Comparison of ENCODE assay signal across 27 cellular contexts in the genomic region with DNA sequence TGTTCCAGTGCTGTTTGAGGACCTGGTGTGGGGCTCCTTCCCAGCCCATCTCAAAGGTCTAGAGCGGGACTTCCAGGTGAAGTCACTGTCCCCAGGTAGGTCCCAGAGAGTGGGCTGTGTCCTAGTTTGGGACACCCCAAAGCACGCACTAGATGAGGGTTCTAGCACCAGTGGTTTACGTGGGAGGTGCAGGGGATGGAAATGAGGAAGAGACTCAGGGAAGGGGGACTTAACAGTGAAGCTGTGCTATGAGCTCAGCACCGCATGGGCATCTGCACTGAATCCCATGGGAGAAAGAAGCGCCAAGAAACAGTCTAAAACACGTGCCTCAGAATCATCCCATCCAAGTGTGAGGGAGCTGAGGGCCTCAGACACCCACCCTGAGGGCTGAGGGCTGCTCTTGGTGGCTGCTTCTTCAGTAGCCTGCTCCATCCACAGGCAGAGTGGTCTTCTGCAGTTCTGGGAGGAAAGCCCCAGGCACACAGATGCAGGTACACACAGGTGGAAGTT.
DNase-seq lines count a peak whose midpoint lies in the region; ATAC-seq and TF ChIP-seq lines count a peak whose summit lies in the region.
"Had no signal": no experiment of that assay in that cellular context is flagged by ENCODE, and none has a peak within 500 bp of the region (broad histone marks: within the 10 kb centered on the region; RNA-seq: fewer than 3 reads in every experiment).

No MANE protein-coding gene starts in this region.

- peak overlapping the region; percentile 6; the same call in 1 of the 2 replicates for H3K27ac ChIP-seq in GM23248
- no peak overlapping the region for H3K27ac ChIP-seq in upper lobe of right lung
- H3K27ac ChIP-seq: C4-2B, ovary, skin epidermis, thoracic aorta, vagina had no signal

- WGBS in GM23248 (ENCODE audit: low coverage in 1 of 2, low lambda C conversion rate in 2 of 2, missing lambda C conversion rate in 2 of 2), 2 experiments: 58 to 59% methylated on average over 6 of the region's 6 CpGs

- no peak overlapping the region for H3K4me2 ChIP-seq in GM23248 (ENCODE audit: unreplicated experiment)

- H3K4me1 ChIP-seq in GM23248 (ENCODE audit: insufficient read depth) (no peaks in the 10 kb centered on the region), upper lobe of right lung (peaks cover 4% of the 10 kb centered on the region), mucosa of descending colon (ENCODE audit: low read depth) (no peaks in the 10 kb centered on the region)
- H3K4me1 ChIP-seq: vagina had no signal

- ATAC-seq in upper lobe of right lung (peak; percentile 37), mucosa of descending colon (no peak), HG02642 (IDR thresholded peaks at IDR 0.05; ENCODE audit: poor library complexity, unreplicated experiment) (no peak)
- ATAC-seq: activated CD8-positive, alpha-beta T cell treated with anti-CD3 and anti-CD28 coated beads for 36 hours; Right ventricle myocardium inferior had no signal

- H3F3A ChIP-seq in GM23248 (ENCODE audit: insufficient read depth): peaks cover 36% of the 10 kb centered on the region

- CTCF ChIA-PET in GM10248 (lab: Yijun Ruan, JAX): interaction anchor here (1.5 to 3.8 kb wide), 7 partner anchors 11 to 244 kb away, joined by 4 to 35 read pairs (median 5); no protein-coding TSS in a partner anchor

- intact Hi-C loops in upper lobe of right lung (cut with DNase I) (no loop called here), mucosa of descending colon (cut with DNase I, micrococcal nuclease) (loop anchor here in 1 of 2 donors (5.0 kb wide), 1 partner anchor 243 kb away; no protein-coding TSS in a partner anchor)

- H3K9me2 ChIP-seq in GM23248 (ENCODE audit: insufficient read depth): no peaks in the 10 kb centered on the region

- DNase-seq in GM23248: peak; percentile 41
- peak; percentile 15 for DNase-seq in NCI-H2171 treated with DMSO at 0.1 percent for 48 hours (lab: John Stamatoyannopoulos, UW)
- peak; percentile 61 for DNase-seq in fibroblast of mammary gland (ENCODE audit: low read depth)
- DNase-seq in upper lobe of right lung: peak; percentile 36
- no peak for DNase-seq in mucosa of descending colon
- no peak for DNase-seq in GM10248 (ENCODE audit: extremely low spot score)
- DNase-seq: activated CD8-positive, alpha-beta memory T cell treated with anti-CD3 and anti-CD28 coated beads, Interleukin-2, amount 50 U/mL, for 48 hours; activated CD8-positive, alpha-beta T cell treated with anti-CD3 and anti-CD28 coated beads for 36 hours; activated naive CD4-positive, alpha-beta T cell treated with anti-CD3 and anti-CD28 coated beads for 36 hours; Caco-2; dermis blood vessel endothelial cell; DMS79; hypothalamus; NCI-H1105 treated with DMSO at 0.1 percent for 48 hours; NCI-H187 treated with DMSO at 0.1 percent for 48 hours; NCI-H524 treated with DMSO at 0.1 percent for 48 hours; NK-92 treated with Interleukin-12 subunit alpha and Interleukin-12 subunit beta, amount 100 ng/mL, for 24 hours; ovary; PC-3; stimulated activated naive CD4-positive, alpha-beta T cell; T-helper 2 cell had no signal

- POLR2A ChIA-PET in GM10248 (lab: Yijun Ruan, JAX): no interaction called here

- no peak overlapping the region for H3K4me3 ChIP-seq in GM23248
- H3K4me3 ChIP-seq in fibroblast of mammary gland (ENCODE audit: control insufficient read depth, low read depth, low read length): no peak overlapping the region
- H3K4me3 ChIP-seq in upper lobe of right lung: no peak overlapping the region
- no peak overlapping the region for H3K4me3 ChIP-seq in mucosa of descending colon
- H3K4me3 ChIP-seq: ovary, skin epidermis, thoracic aorta, vagina had no signal

- H3K9ac ChIP-seq in GM23248: no peak overlapping the region

- H3K27me3 ChIP-seq in GM23248 (replicated peaks; ENCODE audit: insufficient read depth): no peaks in the 10 kb centered on the region
- no peaks in the 10 kb centered on the region for H3K27me3 ChIP-seq in upper lobe of right lung
- H3K27me3 ChIP-seq: ovary, vagina had no signal

- H3K9me3 ChIP-seq in GM23248 (ENCODE audit: low read depth): no peaks in the 10 kb centered on the region
- peaks cover 11% of the 10 kb centered on the region for H3K9me3 ChIP-seq in upper lobe of right lung
- peaks cover 5% of the 10 kb centered on the region for H3K9me3 ChIP-seq in mucosa of descending colon
- H3K9me3 ChIP-seq: ovary, vagina had no signal

- no peaks in the 10 kb centered on the region for H4K20me1 ChIP-seq in GM23248 (ENCODE audit: insufficient read depth)

- TF ChIP-seq CTCF in fibroblast of mammary gland (conservative IDR thresholded peaks at IDR 0.05; ENCODE audit: control insufficient read depth, insufficient read depth, low read depth, low read length): no peak
- TF ChIP-seq CTCF in upper lobe of right lung (IDR thresholded peaks at IDR 0.05): no peak
- TF ChIP-seq CTCF in mucosa of descending colon (IDR thresholded peaks at IDR 0.05): no peak
- TF ChIP-seq CTCF in GM10248 (IDR thresholded peaks at IDR 0.05; ENCODE audit: control extremely low read depth, extremely low read depth, low read depth, missing control alignments): no peak

- no peak overlapping the region for H2AFZ ChIP-seq in GM23248

- peaks cover 7% of the 10 kb centered on the region; the same call in 1 of the 2 replicates for H3K36me3 ChIP-seq in GM23248 (ENCODE audit: low read depth)
- no peaks in the 10 kb centered on the region for H3K36me3 ChIP-seq in upper lobe of right lung
- H3K36me3 ChIP-seq in mucosa of descending colon (ENCODE audit: low read depth): no peaks in the 10 kb centered on the region
- H3K36me3 ChIP-seq: ovary, thoracic aorta, vagina had no signal

- H3K79me2 ChIP-seq in GM23248 (ENCODE audit: insufficient read depth): no peaks in the 10 kb centered on the region

- in situ Hi-C loops in GM23248 (cut with MboI): no loop called here

Comparison
In these comparisons a context has a peak if more than half of its experiments do, and no peak if none do; other contexts are left out.
1. DNase-seq: peak in GM23248 (single experiment), NCI-H2171 treated with DMSO at 0.1 percent for 48 hours (single experiment), fibroblast of mammary gland (single experiment) and upper lobe of right lung (single experiment); none in mucosa of descending colon (0 of 3) and GM10248 (single experiment).